In the genomic region with DNA sequence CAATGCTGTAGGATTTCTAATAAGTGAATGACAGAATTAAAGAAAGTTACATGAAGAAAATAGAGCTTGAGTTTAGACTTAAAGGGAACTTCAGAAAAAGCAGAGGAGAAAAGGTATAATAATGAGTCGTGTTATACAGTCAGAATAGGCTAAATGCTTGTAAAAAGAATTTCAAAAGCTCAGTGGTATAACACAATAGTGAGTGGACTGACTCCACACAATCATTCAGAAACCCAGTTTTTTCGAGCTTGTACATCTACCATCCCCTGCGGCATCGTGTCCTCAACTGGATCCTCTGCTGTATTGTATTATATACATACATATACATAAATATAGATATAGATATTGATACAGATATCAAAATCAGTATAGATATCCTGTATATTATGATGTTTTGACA, we compare ENCODE assay signal across 2 cellular contexts.
TF ChIP-seq lines count a peak whose summit lies in the region.

No MANE protein-coding gene starts in this region.

TF ChIP-seq in A549, 52 proteins besides CTCF, POLR2A, EP300 and RAD21:
- no peak for TF ChIP-seq TP53 (CRISPR knock-in tag; IDR thresholded peaks at IDR 0.05)
- TF ChIP-seq CEBPB (IDR thresholded peaks at IDR 0.05) = no peak
- TF ChIP-seq HOXB5 (CRISPR knock-in tag; IDR thresholded peaks at IDR 0.05) = no peak
- TF ChIP-seq MAZ (IDR thresholded peaks at IDR 0.05; ENCODE audit: borderline replicate concordance, low read depth, low read length) = no peak
- TF ChIP-seq JUNB (IDR thresholded peaks at IDR 0.05) = no peak
- TF ChIP-seq NPAS2 (CRISPR knock-in tag; IDR thresholded peaks at IDR 0.05; ENCODE audit: borderline replicate concordance) = no peak
- no peak for TF ChIP-seq ZSCAN20 (CRISPR knock-in tag; IDR thresholded peaks at IDR 0.05)
- no peak for TF ChIP-seq JUN (IDR thresholded peaks at IDR 0.05)

TF ChIP-seq in K562, 482 proteins besides CTCF, POLR2A, EP300 and RAD21:
- TF ChIP-seq BRF1 (IDR thresholded peaks at IDR 0.05; ENCODE audit: borderline replicate concordance, extremely low read depth, insufficient read length) (no peak), TFAM (CRISPR knock-in tag; conservative IDR thresholded peaks at IDR 0.05) (0 out of 2 replicates have a peak, but pooled peaks have one; percentile 71)
